In the genomic region with DNA sequence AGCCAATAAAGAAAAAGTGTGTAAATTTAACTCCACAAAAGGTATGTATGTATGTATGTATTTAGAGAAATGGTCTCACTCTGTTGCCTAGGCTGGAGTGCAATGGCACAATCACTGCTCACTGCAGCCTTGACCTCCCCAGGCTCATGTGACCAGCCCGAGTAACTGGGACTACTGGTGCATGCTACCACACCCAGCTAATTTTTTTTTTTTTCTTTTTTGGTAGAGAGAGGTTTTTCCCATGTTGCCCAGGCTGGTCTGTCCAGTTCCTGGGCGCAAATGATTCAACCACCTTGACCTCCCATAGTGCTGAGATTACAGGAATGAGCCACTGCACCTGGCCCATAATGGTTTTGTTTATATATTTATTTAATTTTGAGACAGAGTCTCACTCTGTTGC, we compare ENCODE assay signal across 15 cellular contexts.
DNase-seq lines count a peak whose midpoint lies in the region; ATAC-seq and FAIRE-seq lines count a peak whose summit lies in the region.
"Had no signal": no experiment of that assay in that cellular context is flagged by ENCODE, and none has a peak within 500 bp of the region (broad histone marks: within the 10 kb centered on the region; RNA-seq: fewer than 3 reads in every experiment).

No MANE protein-coding gene starts in this region.

- FAIRE-seq in RCC 7860 (lab: Jason Lieb, UNC): peak; percentile 68
- FAIRE-seq: A549, G401.6, GM12892, GM18507 had no signal

- ATAC-seq in HG03378 (IDR thresholded peaks at IDR 0.05; ENCODE audit: unreplicated experiment) (no peak), HG03280 (IDR thresholded peaks at IDR 0.05; ENCODE audit: unreplicated experiment) (no peak)
- ATAC-seq: A549 had no signal

- DNase-seq in NCI-H748 (lab: John Stamatoyannopoulos, UW; ENCODE audit: unreplicated experiment) (peak; percentile 46), NCI-H748 treated with DMSO at 0.1 percent for 48 hours (lab: John Stamatoyannopoulos, UW) (no peak), RCC 7860 (ENCODE audit: low spot score) (no peak), glomerular visceral epithelial cell (ENCODE audit: extremely low spot score) (peak; percentile 11), NCI-H82 treated with DMSO at 0.1 percent for 48 hours (lab: John Stamatoyannopoulos, UW; ENCODE audit: unreplicated experiment) (no peak)
- DNase-seq: AML-193; Caco-2; CD4-positive, alpha-beta T cell; GM23248 had no signal

Comparison
In these comparisons a context has a peak if more than half of its experiments do, and no peak if none do; other contexts are left out.
1. DNase-seq: peak in NCI-H748 (single experiment) and glomerular visceral epithelial cell (single experiment); none in NCI-H748 treated with DMSO at 0.1 percent for 48 hours (single experiment), RCC 7860 (single experiment) and NCI-H82 treated with DMSO at 0.1 percent for 48 hours (single experiment).